In genomic region chr21:29961291-29962027, GRCh38 we compare ENCODE assay signal across 19 cellular contexts. TPM values are rescaled to one million over a fixed set of nuclear protein-coding genes. Genes with fewer than 3 reads are reported as not detected.
"Had no signal": no experiment of that assay in that cellular context is flagged by ENCODE, and none has a peak within 500 bp of the region (broad histone marks: within the 10 kb centered on the region; RNA-seq: fewer than 3 reads in every experiment).

No MANE protein-coding gene starts in this region.

- H3K27ac ChIP-seq: ovary, tibial artery, upper lobe of left lung, uterus had no signal

- H3K9me3 Mint-ChIP-seq: stimulated activated memory B cell treated with anti-CD40 and anti-IgM and Interleukin-4, amounts not matched to agents 10 μg/mL and 1 μg/mL and 100 μg/mL, for 72 hours; stimulated activated naive CD8-positive, alpha-beta T cell treated with anti-CD3 and anti-CD28 coated beads, Interleukin-15, Interleukin-2, amounts not matched to agents 100 ng/mL and 50 ng/mL, for 24 hours had no signal

- H3K4me1 Mint-ChIP-seq: immature natural killer cell; natural killer cell; stimulated activated memory B cell treated with anti-CD40 and anti-IgM and Interleukin-4, amounts not matched to agents 10 μg/mL and 1 μg/mL and 100 μg/mL, for 72 hours had no signal

- H3K4me3 Mint-ChIP-seq: immature natural killer cell; natural killer cell; neural crest cell; stimulated activated memory B cell treated with anti-CD40 and anti-IgM and Interleukin-4, amounts not matched to agents 10 μg/mL and 1 μg/mL and 100 μg/mL, for 72 hours; stimulated activated naive CD8-positive, alpha-beta T cell treated with anti-CD3 and anti-CD28 coated beads, Interleukin-15, Interleukin-2, amounts not matched to agents 100 ng/mL and 50 ng/mL, for 24 hours had no signal

- H3K4me3 ChIP-seq: ovary, tibial artery, upper lobe of left lung, uterus had no signal

- H3K27ac Mint-ChIP-seq: immature natural killer cell; natural killer cell; stimulated activated memory B cell treated with anti-CD40 and anti-IgM and Interleukin-4, amounts not matched to agents 10 μg/mL and 1 μg/mL and 100 μg/mL, for 72 hours; stimulated activated naive CD8-positive, alpha-beta T cell treated with anti-CD3 and anti-CD28 coated beads, Interleukin-15, Interleukin-2, amounts not matched to agents 100 ng/mL and 50 ng/mL, for 24 hours had no signal

- DNase-seq: effector memory CD4-positive, alpha-beta T cell; immature natural killer cell; natural killer cell; nucleus accumbens; ovary; stimulated activated CD4-positive, alpha-beta T cell treated with anti-CD3 and anti-CD28 coated beads, Interleukin-15, amount 100 ng/mL, for 24 hours; stimulated activated CD4-positive, alpha-beta T cell treated with anti-CD3 and anti-CD28 coated beads, Interleukin-1b, Interleukin-23, amount 100 ng/mL, for 48 hours; stimulated activated CD4-positive, alpha-beta T cell treated with anti-CD3 and anti-CD28 coated beads, Interleukin-4, amount 100 ng/mL, for 24 hours; tibial artery; uterus had no signal

- H3K27me3 ChIP-seq: ovary, tibial artery, upper lobe of left lung, uterus had no signal

- H3K9me3 ChIP-seq: ovary, tibial artery, upper lobe of left lung, uterus had no signal

- H3K4me1 ChIP-seq: tibial artery, upper lobe of left lung, uterus had no signal

- H3K36me3 Mint-ChIP-seq: natural killer cell; stimulated activated memory B cell treated with anti-CD40 and anti-IgM and Interleukin-4, amounts not matched to agents 10 μg/mL and 1 μg/mL and 100 μg/mL, for 72 hours had no signal

- ATAC-seq: esophagus mucosa; natural killer cell; right cardiac atrium; stimulated activated memory B cell treated with anti-CD40 and anti-IgM and Interleukin-4, amounts not matched to agents 10 μg/mL and 1 μg/mL and 100 μg/mL, for 72 hours had no signal

- H3K36me3 ChIP-seq: ovary, tibial artery, upper lobe of left lung, uterus had no signal

- H3K27me3 Mint-ChIP-seq: stimulated activated memory B cell treated with anti-CD40 and anti-IgM and Interleukin-4, amounts not matched to agents 10 μg/mL and 1 μg/mL and 100 μg/mL, for 72 hours had no signal

RNA-seq across cellular contexts. Expression of gene GRIK1, which starts 21.7 kb away (rescaled TPM):
- total RNA-seq: esophagus mucosa, fibroblast of lung, mononuclear cell, natural killer cell, right cardiac atrium had no signal
- polyA plus RNA-seq: fibroblast of lung, immature natural killer cell, keratinocyte, right cardiac atrium had no signal
